ENCODE assay signal across 17 cellular contexts in the genomic region with DNA sequence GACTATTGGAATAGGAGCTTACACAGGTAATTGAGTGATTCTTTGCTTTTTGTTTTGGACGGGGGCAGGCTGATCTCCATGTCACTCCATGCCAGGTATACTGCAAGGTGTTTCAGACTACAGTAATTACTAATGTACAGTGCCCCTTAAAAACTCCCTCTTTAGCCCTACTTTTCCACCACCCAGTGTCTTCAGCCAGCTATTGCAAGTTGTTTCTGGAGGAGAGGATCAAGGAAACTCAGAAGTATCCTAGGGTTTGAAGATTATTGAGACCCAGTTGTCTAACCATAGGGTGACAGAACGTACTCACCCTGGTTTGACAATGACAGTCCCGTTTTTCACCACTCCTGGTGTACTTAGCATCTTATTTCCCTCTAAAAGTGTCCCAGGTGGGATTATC. TPM values are rescaled to one million over a fixed set of nuclear protein-coding genes. Genes with fewer than 3 reads are reported as not detected.
A peak's percentile ranks its signal among the peaks of the same experiment; 100 is the strongest.
DNase-seq lines count a peak whose midpoint lies in the region; ATAC-seq and TF ChIP-seq lines count a peak whose summit lies in the region.
"Had no signal": no experiment of that assay in that cellular context is flagged by ENCODE, and none has a peak within 500 bp of the region (broad histone marks: within the 10 kb centered on the region; RNA-seq: fewer than 3 reads in every experiment).

No MANE protein-coding gene starts in this region.

- no peaks in the 10 kb centered on the region for H3K36me3 ChIP-seq in sigmoid colon
- H3K36me3 ChIP-seq: BE2C, Peyer's patch had no signal

- peak overlapping the region; percentile 60 for H3K27ac Mint-ChIP-seq in activated CD4-positive, alpha-beta memory T cell treated with anti-CD3 and anti-CD28 coated beads, Interleukin-2, amount 10 ng/mL, durations not matched to agents 7 days and 5 days
- no peak overlapping the region for H3K27ac Mint-ChIP-seq in activated CD4-positive, alpha-beta memory T cell treated with anti-CD3 and anti-CD28 coated beads for 36 hours
- peak overlapping the region; percentile 52 for H3K27ac Mint-ChIP-seq in CD4-positive, alpha-beta T cell
- H3K27ac Mint-ChIP-seq in activated naive CD8-positive, alpha-beta T cell treated with anti-CD3 and anti-CD28 coated beads, Interleukin-2, amount 10 ng/mL, durations not matched to agents 7 days and 5 days: peak overlapping the region; percentile 92

- H3K36me3 Mint-ChIP-seq in activated CD4-positive, alpha-beta memory T cell treated with anti-CD3 and anti-CD28 coated beads, Interleukin-2, amount 10 ng/mL, durations not matched to agents 7 days and 5 days (ENCODE audit: low read depth): no peaks in the 10 kb centered on the region
- no peaks in the 10 kb centered on the region for H3K36me3 Mint-ChIP-seq in activated CD4-positive, alpha-beta memory T cell treated with anti-CD3 and anti-CD28 coated beads for 36 hours
- no peaks in the 10 kb centered on the region for H3K36me3 Mint-ChIP-seq in CD4-positive, alpha-beta T cell (ENCODE audit: low read depth)
- H3K36me3 Mint-ChIP-seq in activated naive CD8-positive, alpha-beta T cell treated with anti-CD3 and anti-CD28 coated beads, Interleukin-2, amount 10 ng/mL, durations not matched to agents 7 days and 5 days: peaks cover 6% of the 10 kb centered on the region

- DNase-seq in activated CD4-positive, alpha-beta memory T cell treated with anti-CD3 and anti-CD28 coated beads, Interleukin-2, amount 10 ng/mL, durations not matched to agents 7 days and 5 days: no peak
- no peak for DNase-seq in activated CD4-positive, alpha-beta memory T cell treated with anti-CD3 and anti-CD28 coated beads for 36 hours
- DNase-seq in CD4-positive, alpha-beta T cell: no peak
- DNase-seq in NCI-H69 (lab: John Stamatoyannopoulos, UW): peak; percentile 17
- DNase-seq in activated naive CD8-positive, alpha-beta T cell treated with anti-CD3 and anti-CD28 coated beads, Interleukin-2, amount 10 ng/mL, durations not matched to agents 7 days and 5 days: no peak
- no peak for DNase-seq in sigmoid colon
- no peak for DNase-seq in OCI-M2 (lab: John Stamatoyannopoulos, UW; ENCODE audit: unreplicated experiment)
- DNase-seq: BE2C, NCI-H146, NCI-H2107, NCI-H748 treated with DMSO at 0.1 percent for 48 hours, Peyer's patch, Right ventricle myocardium superior had no signal

- WGBS in sigmoid colon, 2 donors: 74 to 79% methylated on average over 3 of the region's 3 CpGs

- H3K27me3 ChIP-seq in CD4-positive, alpha-beta T cell (ENCODE audit: control insufficient read depth, insufficient read depth, low read length): no peaks in the 10 kb centered on the region
- no peaks in the 10 kb centered on the region for H3K27me3 ChIP-seq in sigmoid colon
- H3K27me3 ChIP-seq: BE2C, Peyer's patch had no signal

- H3K9me3 Mint-ChIP-seq in activated CD4-positive, alpha-beta memory T cell treated with anti-CD3 and anti-CD28 coated beads, Interleukin-2, amount 10 ng/mL, durations not matched to agents 7 days and 5 days: peaks cover 3% of the 10 kb centered on the region
- no peaks in the 10 kb centered on the region for H3K9me3 Mint-ChIP-seq in activated CD4-positive, alpha-beta memory T cell treated with anti-CD3 and anti-CD28 coated beads for 36 hours
- no peaks in the 10 kb centered on the region for H3K9me3 Mint-ChIP-seq in CD4-positive, alpha-beta T cell
- H3K9me3 Mint-ChIP-seq in activated naive CD8-positive, alpha-beta T cell treated with anti-CD3 and anti-CD28 coated beads, Interleukin-2, amount 10 ng/mL, durations not matched to agents 7 days and 5 days: no peaks in the 10 kb centered on the region

- no peak for TF ChIP-seq EP300 in sigmoid colon (IDR thresholded peaks at IDR 0.05)

- POLR2A ChIA-PET in activated CD4-positive, alpha-beta memory T cell treated with anti-CD3 and anti-CD28 coated beads, Interleukin-2, amount 10 ng/mL, durations not matched to agents 7 days and 5 days (lab: Charles Lee): interaction anchor here (2.0 kb wide), 1 partner anchor 75 kb away, joined by 7 read pairs; no protein-coding TSS in a partner anchor
- POLR2A ChIA-PET in activated CD4-positive, alpha-beta memory T cell treated with anti-CD3 and anti-CD28 coated beads for 36 hours (lab: Charles Lee): no interaction called here
- POLR2A ChIA-PET in CD4-positive, alpha-beta T cell (lab: Charles Lee): no interaction called here
- POLR2A ChIA-PET in activated naive CD8-positive, alpha-beta T cell treated with anti-CD3 and anti-CD28 coated beads, Interleukin-2, amount 10 ng/mL, durations not matched to agents 7 days and 5 days (lab: Charles Lee): interaction anchor here (0.6 to 2.5 kb wide), 3 partner anchors 12 to 74 kb away, joined by 4 to 11 read pairs (median 8); a partner anchor contains a TSS

- no peak for ATAC-seq in CD4-positive, alpha-beta T cell (ENCODE audit: poor library complexity)
- peak; percentile 9 for ATAC-seq in activated naive CD8-positive, alpha-beta T cell treated with anti-CD3 and anti-CD28 coated beads, Interleukin-2, amount 10 ng/mL, durations not matched to agents 7 days and 5 days (ENCODE audit: low read depth)
- ATAC-seq in GM18868 (IDR thresholded peaks at IDR 0.05; ENCODE audit: unreplicated experiment): no peak
- ATAC-seq: K562, SK-N-SH treated with all-trans-retinoic acid at 6 μM for 48 hours had no signal

- no peak for TF ChIP-seq POLR2A in sigmoid colon (IDR thresholded peaks at IDR 0.05)

- H3K4me3 Mint-ChIP-seq in activated CD4-positive, alpha-beta memory T cell treated with anti-CD3 and anti-CD28 coated beads, Interleukin-2, amount 10 ng/mL, durations not matched to agents 7 days and 5 days: no peak overlapping the region
- H3K4me3 Mint-ChIP-seq in activated CD4-positive, alpha-beta memory T cell treated with anti-CD3 and anti-CD28 coated beads for 36 hours: no peak overlapping the region
- no peak overlapping the region for H3K4me3 Mint-ChIP-seq in CD4-positive, alpha-beta T cell
- peak overlapping the region; percentile 74 for H3K4me3 Mint-ChIP-seq in activated naive CD8-positive, alpha-beta T cell treated with anti-CD3 and anti-CD28 coated beads, Interleukin-2, amount 10 ng/mL, durations not matched to agents 7 days and 5 days

- peaks cover 4% of the 10 kb centered on the region for H3K27me3 Mint-ChIP-seq in activated CD4-positive, alpha-beta memory T cell treated with anti-CD3 and anti-CD28 coated beads, Interleukin-2, amount 10 ng/mL, durations not matched to agents 7 days and 5 days
- peaks cover 5% of the 10 kb centered on the region for H3K27me3 Mint-ChIP-seq in activated CD4-positive, alpha-beta memory T cell treated with anti-CD3 and anti-CD28 coated beads for 36 hours
- H3K27me3 Mint-ChIP-seq in CD4-positive, alpha-beta T cell: no peaks in the 10 kb centered on the region
- no peaks in the 10 kb centered on the region for H3K27me3 Mint-ChIP-seq in activated naive CD8-positive, alpha-beta T cell treated with anti-CD3 and anti-CD28 coated beads, Interleukin-2, amount 10 ng/mL, durations not matched to agents 7 days and 5 days

- intact Hi-C loops in activated CD4-positive, alpha-beta memory T cell treated with anti-CD3 and anti-CD28 coated beads for 36 hours (cut with micrococcal nuclease): loop anchor here (2.0 kb wide), 1 partner anchor 65 kb away; no protein-coding TSS in a partner anchor
- intact Hi-C loops in CD4-positive, alpha-beta T cell (cut with DNase I, micrococcal nuclease): no loop called here
- intact Hi-C loops in sigmoid colon (cut with DNase I): no loop called here

- no peak for TF ChIP-seq CTCF in CD4-positive, alpha-beta T cell (IDR thresholded peaks at IDR 0.05)
- no peak for TF ChIP-seq CTCF in sigmoid colon (IDR thresholded peaks at IDR 0.05)

- H3K4me1 Mint-ChIP-seq in activated CD4-positive, alpha-beta memory T cell treated with anti-CD3 and anti-CD28 coated beads, Interleukin-2, amount 10 ng/mL, durations not matched to agents 7 days and 5 days: peaks cover 44% of the 10 kb centered on the region
- H3K4me1 Mint-ChIP-seq in activated CD4-positive, alpha-beta memory T cell treated with anti-CD3 and anti-CD28 coated beads for 36 hours (ENCODE audit: low read depth): peaks cover 16% of the 10 kb centered on the region
- H3K4me1 Mint-ChIP-seq in CD4-positive, alpha-beta T cell (ENCODE audit: low read depth): peaks cover 39% of the 10 kb centered on the region
- peaks cover 50% of the 10 kb centered on the region for H3K4me1 Mint-ChIP-seq in activated naive CD8-positive, alpha-beta T cell treated with anti-CD3 and anti-CD28 coated beads, Interleukin-2, amount 10 ng/mL, durations not matched to agents 7 days and 5 days

- no peaks in the 10 kb centered on the region for H3K4me1 ChIP-seq in sigmoid colon
- H3K4me1 ChIP-seq: BE2C, Peyer's patch had no signal

- H3K27ac ChIP-seq in CD4-positive, alpha-beta T cell (ENCODE audit: low read depth, low read length): no peak overlapping the region
- no peak overlapping the region for H3K27ac ChIP-seq in sigmoid colon
- H3K27ac ChIP-seq: Peyer's patch had no signal

- CTCF ChIA-PET in activated CD4-positive, alpha-beta memory T cell treated with anti-CD3 and anti-CD28 coated beads, Interleukin-2, amount 10 ng/mL, durations not matched to agents 7 days and 5 days (lab: Charles Lee): interaction anchor here (1.4 to 1.6 kb wide), 2 partner anchors 14 to 86 kb away, joined by 3 to 4 read pairs; a partner anchor contains a TSS
- CTCF ChIA-PET in activated CD4-positive, alpha-beta memory T cell treated with anti-CD3 and anti-CD28 coated beads for 36 hours (lab: Charles Lee): interaction anchor here (0.6 to 0.8 kb wide), 2 partner anchors 99 to 160 kb away, joined by 3 read pairs; no protein-coding TSS in a partner anchor
- CTCF ChIA-PET in CD4-positive, alpha-beta T cell (lab: Charles Lee): no interaction called here

- H3K4me3 ChIP-seq in sigmoid colon: no peak overlapping the region
- H3K4me3 ChIP-seq: K562, Peyer's patch had no signal

- no peaks in the 10 kb centered on the region for H3K9me3 ChIP-seq in CD4-positive, alpha-beta T cell (ENCODE audit: control insufficient read depth, low read length)
- no peaks in the 10 kb centered on the region for H3K9me3 ChIP-seq in sigmoid colon
- H3K9me3 ChIP-seq: BE2C, Peyer's patch had no signal

RNA-seq across cellular contexts. Expression of a gene that starts 13.4 kb away (rescaled TPM):
- total RNA-seq in activated CD4-positive, alpha-beta memory T cell treated with anti-CD3 and anti-CD28 coated beads, Interleukin-2, amount 10 ng/mL, durations not matched to agents 7 days and 5 days: not detected
- total RNA-seq in activated CD4-positive, alpha-beta memory T cell treated with anti-CD3 and anti-CD28 coated beads for 36 hours: not detected
- total RNA-seq in CD4-positive, alpha-beta T cell: not detected
- 10 to 100 TPM; 10.6 to 12.3 TPM for total RNA-seq in activated naive CD8-positive, alpha-beta T cell treated with anti-CD3 and anti-CD28 coated beads, Interleukin-2, amount 10 ng/mL, durations not matched to agents 7 days and 5 days
- total RNA-seq in sigmoid colon: not detected
- polyA plus RNA-seq in sigmoid colon: under 1 TPM in 1 of 3 donors, not detected in 2; 0.22 TPM
- total RNA-seq: Peyer's patch, Right ventricle myocardium superior had no signal
- polyA plus RNA-seq: AG04450 had no signal

Comparison
In these comparisons a context has a peak if more than half of its experiments do, and no peak if none do; other contexts are left out.
1. POLR2A ChIA-PET loops: an anchor here in activated CD4-positive, alpha-beta memory T cell treated with anti-CD3 and anti-CD28 coated beads, Interleukin-2, amount 10 ng/mL, durations not matched to agents 7 days and 5 days (2.0 kb wide) and activated naive CD8-positive, alpha-beta T cell treated with anti-CD3 and anti-CD28 coated beads, Interleukin-2, amount 10 ng/mL, durations not matched to agents 7 days and 5 days (0.6 to 2.5 kb wide); none called in activated CD4-positive, alpha-beta memory T cell treated with anti-CD3 and anti-CD28 coated beads for 36 hours and CD4-positive, alpha-beta T cell.
2. RNA of a gene that starts 13.4 kb away (total RNA-seq): 10.6 to 12.3 TPM in activated naive CD8-positive, alpha-beta T cell treated with anti-CD3 and anti-CD28 coated beads, Interleukin-2, amount 10 ng/mL, durations not matched to agents 7 days and 5 days; not detected in activated CD4-positive, alpha-beta memory T cell treated with anti-CD3 and anti-CD28 coated beads, Interleukin-2, amount 10 ng/mL, durations not matched to agents 7 days and 5 days, not detected in activated CD4-positive, alpha-beta memory T cell treated with anti-CD3 and anti-CD28 coated beads for 36 hours, not detected in CD4-positive, alpha-beta T cell and not detected in sigmoid colon; every median in the first group is over 4 times any median in the second.